8 cellular contexts compared by ENCODE assay signal in the genomic region with DNA sequence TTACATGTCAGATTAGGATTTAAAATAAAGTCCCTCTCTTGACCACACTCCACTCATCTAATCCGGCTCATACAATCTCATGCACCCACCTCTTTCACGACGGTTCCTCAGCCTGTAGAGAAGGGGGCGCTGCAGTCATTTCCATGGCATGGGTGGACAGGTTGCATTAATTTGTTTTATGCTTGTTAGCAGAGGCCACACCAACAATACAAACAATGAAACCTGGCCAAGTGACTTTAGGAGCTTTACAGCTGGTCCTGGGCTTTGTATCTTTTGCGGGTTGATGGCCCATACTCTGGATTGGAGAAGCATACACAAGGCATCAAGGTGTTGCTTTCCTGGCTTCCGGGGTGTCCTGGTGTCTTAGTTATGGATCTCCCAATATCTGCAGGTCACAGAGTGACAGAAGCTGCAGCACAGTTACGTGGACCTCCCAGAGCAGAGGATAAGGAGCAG. TPM values are rescaled to one million over a fixed set of nuclear protein-coding genes. Genes with fewer than 3 reads are reported as not detected.
DNase-seq lines count a peak whose midpoint lies in the region; ATAC-seq and TF ChIP-seq lines count a peak whose summit lies in the region.

No MANE protein-coding gene starts in this region.

- POLR2A ChIA-PET in AG04449 (lab: Yijun Ruan, JAX), result no interaction called here

- CTCF ChIA-PET in AG04449 (lab: Yijun Ruan, JAX), result interaction anchor here (0.6 to 7.3 kb wide), 17 partner anchors 8 to 91 kb away, joined by 3 to 112 read pairs (median 4); a partner anchor contains a TSS

- H3K27ac Mint-ChIP-seq in activated T-cell treated with anti-CD3 and anti-CD28 coated beads, Interleukin-2, amount 50 U/mL, for 24 hours, result no peak overlapping the region

- ATAC-seq in GM21723 (IDR thresholded peaks at IDR 0.05; ENCODE audit: unreplicated experiment) (no peak), GM19455 (IDR thresholded peaks at IDR 0.05; ENCODE audit: unreplicated experiment) (no peak)

- peaks cover 30% of the 10 kb centered on the region for H3K27me3 Mint-ChIP-seq in activated T-cell treated with anti-CD3 and anti-CD28 coated beads, Interleukin-2, amount 50 U/mL, for 24 hours

- DNase-seq in AG04449 (ENCODE audit: low read depth, low spot score) (no peak), OCI-M1 (lab: John Stamatoyannopoulos, UW) (peak; percentile 79), fibroblast of the aortic adventitia (ENCODE audit: low read depth) (peak; percentile 56), NCI-H345 treated with DMSO at 0.1 percent for 48 hours (lab: John Stamatoyannopoulos, UW; ENCODE audit: unreplicated experiment) (no peak)
- no peak for DNase-seq in activated T-cell treated with anti-CD3 and anti-CD28 coated beads, Interleukin-2, amount 50 U/mL, for 24 hours

- no peaks in the 10 kb centered on the region for H3K9me3 Mint-ChIP-seq in activated T-cell treated with anti-CD3 and anti-CD28 coated beads, Interleukin-2, amount 50 U/mL, for 24 hours

- no peak overlapping the region for H3K4me3 ChIP-seq in AG04449 (ENCODE audit: low read depth, low read length)
- no peak overlapping the region for H3K4me3 ChIP-seq in fibroblast of the aortic adventitia (ENCODE audit: low read depth, low read length)

- TF ChIP-seq CTCF in AG04449 (IDR thresholded peaks at IDR 0.05; ENCODE audit: insufficient read depth, low read length, missing control alignments) (peak; percentile 72), GM12872 (IDR thresholded peaks at IDR 0.05; ENCODE audit: insufficient read depth, low read depth, low read length) (0 out of 3 replicates have a peak, but pooled peaks have one; percentile 37), fibroblast of the aortic adventitia (IDR thresholded peaks at IDR 0.05; ENCODE audit: insufficient read depth, low read length) (peak; percentile 67)

- H3K36me3 Mint-ChIP-seq in activated T-cell treated with anti-CD3 and anti-CD28 coated beads, Interleukin-2, amount 50 U/mL, for 24 hours (ENCODE audit: low read depth), result no peaks in the 10 kb centered on the region

- H3K4me1 Mint-ChIP-seq in activated T-cell treated with anti-CD3 and anti-CD28 coated beads, Interleukin-2, amount 50 U/mL, for 24 hours (ENCODE audit: low read depth), result peaks cover 4% of the 10 kb centered on the region

- no peak overlapping the region for H3K4me3 Mint-ChIP-seq in activated T-cell treated with anti-CD3 and anti-CD28 coated beads, Interleukin-2, amount 50 U/mL, for 24 hours

RNA-seq across cellular contexts. Expression of a gene that starts 9.7 kb away (rescaled TPM):
- total RNA-seq in fibroblast of the aortic adventitia (ENCODE audit: low replicate concordance), result 72.6 and 89.5 TPM in 2 replicates

RNA-seq across cellular contexts. Expression of a gene that starts 14.1 kb away (rescaled TPM):
- total RNA-seq in fibroblast of the aortic adventitia (ENCODE audit: low replicate concordance), result not detected in 2 replicates

RNA-seq across cellular contexts. Expression of a gene that starts 42.9 kb away (rescaled TPM):
- total RNA-seq in fibroblast of the aortic adventitia (ENCODE audit: low replicate concordance), result 0.49 and 5.0 TPM in 2 replicates

RNA-seq across cellular contexts. Expression of a gene that starts 46.1 kb away (rescaled TPM):
- total RNA-seq in fibroblast of the aortic adventitia (ENCODE audit: low replicate concordance), result 82.4 and 103 TPM in 2 replicates

Comparison
In these comparisons a context has a peak if more than half of its experiments do, and no peak if none do; other contexts are left out.
1. DNase-seq: peak in OCI-M1 (single experiment) and fibroblast of the aortic adventitia (single experiment); none in AG04449 (single experiment), activated T-cell treated with anti-CD3 and anti-CD28 coated beads, Interleukin-2, amount 50 U/mL, for 24 hours (single experiment) and NCI-H345 treated with DMSO at 0.1 percent for 48 hours (single experiment).
2. Peak in every context shown above with its lines, with median percentiles within 50 percentile points of each other: CTCF ChIP-seq.